16 cellular contexts compared by ENCODE assay signal in the genomic region with DNA sequence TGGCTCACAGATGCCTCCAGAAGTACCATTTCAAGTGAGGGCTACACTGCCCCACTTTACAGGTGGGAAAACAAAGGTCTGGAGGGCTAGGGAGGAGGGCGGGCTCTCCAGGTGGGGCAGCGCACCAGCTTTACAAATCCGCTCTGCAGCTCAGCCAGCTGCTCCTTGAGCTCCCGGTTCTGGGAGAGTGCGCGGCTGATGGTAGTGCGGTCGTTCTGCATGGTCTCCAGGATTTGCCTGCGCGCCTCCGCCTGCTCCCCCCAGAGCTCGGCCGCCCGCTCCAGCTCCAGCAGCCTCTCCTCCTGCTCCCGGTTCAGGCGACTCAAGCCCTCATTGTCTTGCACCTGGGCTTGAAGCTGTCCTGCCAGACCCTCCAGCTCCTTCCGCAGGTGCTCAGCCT. TPM values are rescaled to one million over a fixed set of nuclear protein-coding genes. Genes with fewer than 3 reads are reported as not detected.
A peak's percentile ranks its signal among the peaks of the same experiment; 100 is the strongest.
DNase-seq lines count a peak whose midpoint lies in the region; ATAC-seq and TF ChIP-seq lines count a peak whose summit lies in the region.
"Had no signal": no experiment of that assay in that cellular context is flagged by ENCODE, and none has a peak within 500 bp of the region (broad histone marks: within the 10 kb centered on the region; RNA-seq: fewer than 3 reads in every experiment).

No MANE protein-coding gene starts in this region.

- POLR2A ChIA-PET in PC-3 (lab: Charles Lee; ENCODE audit: unreplicated experiment) (no interaction called here), RWPE1 (lab: Yijun Ruan, JAX; ENCODE audit: low non-redundant PET) (interaction anchor here (0.6 to 1.1 kb wide), 2 partner anchors 16 to 40 kb away, joined by 3 read pairs; a partner anchor contains a TSS)

- WGBS in neuronal stem cell (ENCODE audit: extremely low coverage in 2 of 2, insufficient read length in 2 of 2, insufficient replicate concordance in 1 of 2), 2 donors: no CpG with 5 or more reads among the region's 17 CpGs
- 91 to 93% (median 92%) methylated on average over 17 of the region's 17 CpGs for WGBS in ovary, 3 donors

- no peak overlapping the region for H3K4ac ChIP-seq in neuronal stem cell (ENCODE audit: low read length)

- no peak overlapping the region for H4K91ac ChIP-seq in neuronal stem cell (ENCODE audit: low read depth, low read length, poor library complexity)

- H3K36me3 ChIP-seq in PC-3 (ENCODE audit: low read depth, low read length) (peaks cover 3% of the 10 kb centered on the region; the same call in 1 of the 2 replicates), neuronal stem cell (replicated peaks in 1 of 2; ENCODE audit: control insufficient read depth in 2 of 2, insufficient read depth in 2 of 2, low read length in 2 of 2) (peaks cover 47 to 74% of the 10 kb centered on the region in 2 donors), ovary (no peaks in the 10 kb centered on the region)

- H3K79me2 ChIP-seq in PC-3 (ENCODE audit: low read length): no peaks in the 10 kb centered on the region

- H3K79me1 ChIP-seq in neuronal stem cell (ENCODE audit: low read depth, low read length): peaks cover 2% of the 10 kb centered on the region

- H3K27ac ChIP-seq in PC-3 (ENCODE audit: low read length) (no peak overlapping the region), RWPE1 (0 out of 2 replicates have a peak overlapping the region, but pooled peaks have one; percentile 1), neuronal stem cell (replicated peaks; ENCODE audit: low read length) (no peak overlapping the region), ovary (no peak overlapping the region)

- H3K4me3 ChIP-seq in PC-3 (ENCODE audit: low read length): no peak overlapping the region
- no peak overlapping the region for H3K4me3 ChIP-seq in neuronal stem cell (ENCODE audit: low read length in 2 of 2)
- H3K4me3 ChIP-seq in ovary: no peak overlapping the region
- H3K4me3 ChIP-seq: GM23338, HAP-1 had no signal

- H2BK15ac ChIP-seq in neuronal stem cell (ENCODE audit: low read length): no peak overlapping the region

- TSS peak; percentile 0 for BruUV-seq in PC-3 (replicated peaks; lab: Mats Ljungman, UMichigan)

- CTCF ChIA-PET in PC-3 (lab: Charles Lee) (no interaction called here), RWPE1 (lab: Yijun Ruan, JAX) (no interaction called here)

- no peak overlapping the region for H3K18ac ChIP-seq in neuronal stem cell (ENCODE audit: low read length)

- no peak overlapping the region for H3K9ac ChIP-seq in PC-3 (ENCODE audit: low read length)
- H3K9ac ChIP-seq in neuronal stem cell (ENCODE audit: low read depth, low read length, poor library complexity): no peak overlapping the region

- no peaks in the 10 kb centered on the region for H3K9me2 ChIP-seq in PC-3 (replicated peaks; ENCODE audit: low read length)

- DNase-seq in PC-3: no peak
- DNase-seq in RWPE1 (ENCODE audit: low spot score): no peak
- DNase-seq in neuronal stem cell (ENCODE audit: low spot score): no peak
- DNase-seq in ovary: no peak
- no peak for DNase-seq in H4 (ENCODE audit: low spot score)
- DNase-seq in stimulated activated CD4-positive, alpha-beta T cell treated with anti-CD3 and anti-CD28 coated beads, Interleukin-12 subunit alpha, Interleukin-12 subunit beta, amount 100 ng/mL, for 4 hours: no peak
- DNase-seq: C1 segment of cervical spinal cord; CD4-positive, alpha-beta memory T cell; COR-L47; DMS153; DMS79; EL; GDM1; HFFc6 had no signal

- H3K4me2 ChIP-seq in PC-3 (ENCODE audit: low read length) (no peak overlapping the region), neuronal stem cell (ENCODE audit: insufficient read depth, low read length, poor library complexity, severe bottlenecking) (no peak overlapping the region)
- H3K4me2 ChIP-seq: GM23338 had no signal

- intact Hi-C loops in PC-3 (cut with micrococcal nuclease) (no loop called here), ovary (cut with DNase I) (no loop called here)

- no peak overlapping the region for H2AK5ac ChIP-seq in neuronal stem cell (ENCODE audit: low read depth, low read length)

- TF ChIP-seq EP300 in ovary (IDR thresholded peaks at IDR 0.05): no peak

- no peaks in the 10 kb centered on the region for H3F3A ChIP-seq in PC-3 (ENCODE audit: low read length, unreplicated experiment)

- H3K4me1 ChIP-seq in PC-3 (ENCODE audit: insufficient read depth, low read length): no peaks in the 10 kb centered on the region
- peaks cover 0 to under 1% of the 10 kb centered on the region in 2 donors for H3K4me1 ChIP-seq in neuronal stem cell (ENCODE audit: control insufficient read depth in 2 of 2, insufficient read depth in 1 of 2, low read depth in 1 of 2, low read length in 2 of 2)
- H3K4me1 ChIP-seq in ovary (ENCODE audit: insufficient read depth): no peaks in the 10 kb centered on the region
- H3K4me1 ChIP-seq: HAP-1 had no signal

- no peak overlapping the region for H4K8ac ChIP-seq in neuronal stem cell (ENCODE audit: low read depth, low read length)

- no peak overlapping the region for H2BK120ac ChIP-seq in neuronal stem cell (ENCODE audit: low read depth, low read length)

- H2BK12ac ChIP-seq in neuronal stem cell (ENCODE audit: low read length): peak overlapping the region; percentile 22

- H3K9me3 ChIP-seq in PC-3 (ENCODE audit: low read length) (no peaks in the 10 kb centered on the region), neuronal stem cell (replicated peaks in 1 of 2; ENCODE audit: control insufficient read depth in 2 of 2, insufficient read depth in 1 of 2, low read depth in 1 of 2, low read length in 2 of 2) (no peaks in the 10 kb centered on the region), ovary (no peaks in the 10 kb centered on the region)
- H3K9me3 ChIP-seq: HAP-1 had no signal

- no peak overlapping the region for H2AFZ ChIP-seq in PC-3 (ENCODE audit: low read length)
- H2AFZ ChIP-seq in neuronal stem cell (ENCODE audit: low read length): no peak overlapping the region
- H2AFZ ChIP-seq: GM23338 had no signal

- H3K27me3 ChIP-seq in PC-3 (ENCODE audit: low read length) (no peaks in the 10 kb centered on the region), neuronal stem cell (ENCODE audit: control insufficient read depth in 3 of 3, insufficient read depth in 3 of 3, low read depth in 1 of 3, low read length in 3 of 3) (no peaks in the 10 kb centered on the region), ovary (no peaks in the 10 kb centered on the region)

- no peak for TF ChIP-seq POLR2A in ovary (IDR thresholded peaks at IDR 0.05)

- TF ChIP-seq CTCF in PC-3 (conservative IDR thresholded peaks at IDR 0.05; ENCODE audit: low read depth, low read length) (no peak), RWPE1 (conservative IDR thresholded peaks at IDR 0.05; ENCODE audit: low read depth) (no peak), ovary (IDR thresholded peaks at IDR 0.05) (no peak)

- ATAC-seq in PC-3: no peak
- ATAC-seq: GM23338 had no signal

- no peaks in the 10 kb centered on the region for H4K20me1 ChIP-seq in PC-3 (ENCODE audit: low read length)

- no peak overlapping the region for H2BK5ac ChIP-seq in neuronal stem cell (ENCODE audit: low read length)

- peak overlapping the region; percentile 20 for H3K23ac ChIP-seq in neuronal stem cell (ENCODE audit: low read depth, low read length, poor library complexity)

- H3K14ac ChIP-seq in neuronal stem cell (ENCODE audit: low read length): no peak overlapping the region

RNA-seq across cellular contexts. Expression of a gene that starts 15.5 kb away (rescaled TPM):
- total RNA-seq in PC-3 (2014; rRNA removed) (60.5 and 86.1 TPM in 2 replicates), ovary (100 to 1,000 TPM in 4 of 7 donors, 10 to 100 TPM in 3; 53.2 to 117 (median 107) TPM)
- 29.3 TPM for polyA plus RNA-seq in neuronal stem cell (2013, experiment 1 of 2)
- polyA plus RNA-seq in neuronal stem cell (2013, experiment 2 of 2): 30.6 TPM
- 100 to 1,000 TPM in 1 of 2 donors, 10 to 100 TPM in 1; 63.7 to 114 TPM for polyA plus RNA-seq in ovary
- total RNA-seq in H4 (2014; rRNA removed; shearing (Covaris generic)): 40.3 and 56.0 TPM in 2 replicates

RNA-seq across cellular contexts. Expression of a gene that starts 15.7 kb away (rescaled TPM):
- total RNA-seq in PC-3 (2014; rRNA removed) (63.1 and 66.8 TPM in 2 replicates), ovary (10 to 100 TPM; 22.4 to 48.9 (median 29.5) TPM)
- 21.5 TPM for polyA plus RNA-seq in neuronal stem cell (2013, experiment 1 of 2)
- 21.5 TPM for polyA plus RNA-seq in neuronal stem cell (2013, experiment 2 of 2)
- 10 to 100 TPM; 34.4 to 46.4 TPM for polyA plus RNA-seq in ovary
- 59.5 and 66.7 TPM in 2 replicates for total RNA-seq in H4 (2014; rRNA removed; shearing (Covaris generic))

RNA-seq across cellular contexts. Expression of a gene that starts 57.2 kb away (rescaled TPM):
- total RNA-seq in PC-3 (2014; rRNA removed): 24.1 and 36.4 TPM in 2 replicates
- polyA plus RNA-seq in neuronal stem cell (2013, experiment 1 of 2): 46.5 TPM
- polyA plus RNA-seq in neuronal stem cell (2013, experiment 2 of 2): 48.3 TPM
- 10 to 100 TPM in 1 of 7 donors, 1 to 10 TPM in 6; 1.2 to 10.4 (median 4.6) TPM for total RNA-seq in ovary
- polyA plus RNA-seq in ovary: 1 to 10 TPM; 2.0 to 7.6 TPM
- total RNA-seq in H4 (2014; rRNA removed; shearing (Covaris generic)): 19.7 and 20.0 TPM in 2 replicates
- polyA plus RNA-seq: CD4-positive, alpha-beta memory T cell had no signal
